9 cellular contexts compared by ENCODE assay signal in genomic region chr1:89781494-89782126, GRCh38. TPM values are rescaled to one million over a fixed set of nuclear protein-coding genes. Genes with fewer than 3 reads are reported as not detected.
DNase-seq lines count a peak whose midpoint lies in the region; ATAC-seq and TF ChIP-seq lines count a peak whose summit lies in the region.
"Had no signal": no experiment of that assay in that cellular context is flagged by ENCODE, and none has a peak within 500 bp of the region (broad histone marks: within the 10 kb centered on the region; RNA-seq: fewer than 3 reads in every experiment).

No MANE protein-coding gene starts in this region.

- H3K18ac ChIP-seq in trophoblast cell (ENCODE audit: low read length): no peak overlapping the region

- peak overlapping the region in 4 of 11 experiments; percentile 3 to 56 (median 30); a peak in 4 of 22 replicates for H3K27ac ChIP-seq in BLaER1 treated with 17β-estradiol and CSF1 and Interleukin-3, amounts not matched to agents 10 nM and 100 nM
- H3K27ac ChIP-seq in trophoblast cell (ENCODE audit: low read depth, low read length): no peak overlapping the region
- H3K27ac ChIP-seq in substantia nigra (ENCODE audit: low read depth, low read length, poor library complexity, severe bottlenecking): no peak overlapping the region
- H3K27ac ChIP-seq: SJCRH30 had no signal

- no peaks in the 10 kb centered on the region for H4K20me1 ChIP-seq in BLaER1 treated with 17β-estradiol and CSF1 and Interleukin-3, amounts not matched to agents 10 nM and 100 nM

- H3K27ac Mint-ChIP-seq in T-helper 17 cell (peak overlapping the region; percentile 74), progenitor cell of endocrine pancreas (no peak overlapping the region)

- H3K27me3 ChIP-seq in BLaER1 treated with 17β-estradiol and CSF1 and Interleukin-3, amounts not matched to agents 10 nM and 100 nM: no peaks in the 10 kb centered on the region
- no peaks in the 10 kb centered on the region for H3K27me3 ChIP-seq in trophoblast cell (ENCODE audit: insufficient read depth, low read length)
- H3K27me3 ChIP-seq: SJCRH30 had no signal

- peaks cover 0 to 6% (median 0%) of the 10 kb centered on the region in 11 experiments; a peak in 2 of 22 replicates for H3K9me3 ChIP-seq in BLaER1 treated with 17β-estradiol and CSF1 and Interleukin-3, amounts not matched to agents 10 nM and 100 nM (replicated peaks in 1 of 11)
- H3K9me3 ChIP-seq in T-helper 17 cell (ENCODE audit: control insufficient read depth, low read length, poor library complexity, severe bottlenecking) (no peaks in the 10 kb centered on the region), trophoblast cell (ENCODE audit: insufficient read depth, low read depth, low read length) (no peaks in the 10 kb centered on the region)
- H3K9me3 ChIP-seq: SJCRH30 had no signal

- H4K91ac ChIP-seq in trophoblast cell (ENCODE audit: low read depth, low read length): no peak overlapping the region

- H3K4me3 ChIP-seq in BLaER1 treated with 17β-estradiol and CSF1 and Interleukin-3, amounts not matched to agents 10 nM and 100 nM: no peak overlapping the region; a peak in 1 of 20 replicates
- no peak overlapping the region for H3K4me3 ChIP-seq in trophoblast cell (ENCODE audit: low read depth, low read length)
- H3K4me3 ChIP-seq: SJCRH30 had no signal

- no peak overlapping the region for H4K12ac ChIP-seq in trophoblast cell (ENCODE audit: low read depth, low read length)

- H2BK12ac ChIP-seq in trophoblast cell (ENCODE audit: low read length): no peak overlapping the region

- peak overlapping the region; percentile 27 to 79 (median 63) for H3K4me2 ChIP-seq in BLaER1 treated with 17β-estradiol and CSF1 and Interleukin-3, amounts not matched to agents 10 nM and 100 nM
- no peak overlapping the region for H3K4me2 ChIP-seq in trophoblast cell (ENCODE audit: low read length)

- no peak overlapping the region for H2AFZ ChIP-seq in trophoblast cell (ENCODE audit: insufficient read depth, low read length, poor library complexity)

- no CpG with 5 or more reads among the region's 4 CpGs for WGBS in trophoblast cell (ENCODE audit: extremely low coverage, insufficient coverage, insufficient read length)

- H2BK120ac ChIP-seq in trophoblast cell (ENCODE audit: insufficient read depth, low read length, poor library complexity): no peak overlapping the region

- no peak overlapping the region for H2AK5ac ChIP-seq in trophoblast cell (ENCODE audit: low read length)

- H3K27me3 Mint-ChIP-seq in T-helper 17 cell (no peaks in the 10 kb centered on the region), progenitor cell of endocrine pancreas (peaks cover 3% of the 10 kb centered on the region)

- no peaks in the 10 kb centered on the region for H3K79me1 ChIP-seq in trophoblast cell (ENCODE audit: low read length)

- H3K23ac ChIP-seq in trophoblast cell (ENCODE audit: low read length): no peak overlapping the region

- no peak overlapping the region for H2BK5ac ChIP-seq in trophoblast cell (ENCODE audit: low read depth, low read length, poor library complexity)

- no peak overlapping the region for H4K8ac ChIP-seq in trophoblast cell (ENCODE audit: low read depth, low read length)

- H3K4me1 Mint-ChIP-seq in T-helper 17 cell: peaks cover 25% of the 10 kb centered on the region
- no peaks in the 10 kb centered on the region for H3K4me1 Mint-ChIP-seq in progenitor cell of endocrine pancreas (ENCODE audit: low read depth)

- H3K36me3 ChIP-seq in BLaER1 treated with 17β-estradiol and CSF1 and Interleukin-3, amounts not matched to agents 10 nM and 100 nM: no peaks in the 10 kb centered on the region
- H3K36me3 ChIP-seq in trophoblast cell (ENCODE audit: control insufficient read depth in 1 of 2, insufficient read depth in 2 of 2, low read length in 2 of 2): no peaks in the 10 kb centered on the region
- H3K36me3 ChIP-seq: SJCRH30 had no signal

- H3K36me3 Mint-ChIP-seq in T-helper 17 cell (ENCODE audit: low read depth) (no peaks in the 10 kb centered on the region), progenitor cell of endocrine pancreas (ENCODE audit: insufficient read depth) (no peaks in the 10 kb centered on the region)

- peaks cover 11 to 19% (median 17%) of the 10 kb centered on the region in 10 experiments for H3K4me1 ChIP-seq in BLaER1 treated with 17β-estradiol and CSF1 and Interleukin-3, amounts not matched to agents 10 nM and 100 nM
- H3K4me1 ChIP-seq in trophoblast cell (ENCODE audit: control insufficient read depth in 1 of 2, insufficient read depth in 2 of 2, low read length in 2 of 2): no peaks in the 10 kb centered on the region
- H3K4me1 ChIP-seq: SJCRH30 had no signal

- peak overlapping the region; percentile 45 for H3K4me3 Mint-ChIP-seq in T-helper 17 cell
- H3K4me3 Mint-ChIP-seq in progenitor cell of endocrine pancreas (ENCODE audit: low read depth): no peak overlapping the region

- DNase-seq in T-helper 17 cell: peak in 2 of 3 donors; percentile 34 to 49
- peak; percentile 45 for DNase-seq in effector CD4-positive, alpha-beta T cell
- DNase-seq in progenitor cell of endocrine pancreas (ENCODE audit: low spot score, unreplicated experiment): no peak
- no peak for DNase-seq in trophoblast cell
- DNase-seq in substantia nigra (lab: John Stamatoyannopoulos, UW): no peak
- no peak for DNase-seq in NCI-H446 (lab: John Stamatoyannopoulos, UW)
- DNase-seq: SJCRH30 had no signal

- no peak overlapping the region for H3K14ac ChIP-seq in trophoblast cell (ENCODE audit: low read length)

- no peaks in the 10 kb centered on the region for H3K79me2 ChIP-seq in trophoblast cell (ENCODE audit: control insufficient read depth, insufficient read depth, low read length, poor library complexity)

- peak overlapping the region in 4 of 11 experiments; percentile 20 to 63 (median 46); a peak in 6 of 22 replicates for H3K9ac ChIP-seq in BLaER1 treated with 17β-estradiol and CSF1 and Interleukin-3, amounts not matched to agents 10 nM and 100 nM
- H3K9ac ChIP-seq in trophoblast cell (ENCODE audit: low read length): no peak overlapping the region

- H3K9me3 Mint-ChIP-seq in progenitor cell of endocrine pancreas (ENCODE audit: low read depth): no peaks in the 10 kb centered on the region

- peak; percentile 82 for ATAC-seq in GM21723 (IDR thresholded peaks at IDR 0.05; ENCODE audit: unreplicated experiment)
- ATAC-seq in T-helper 17 cell: peak; percentile 82

- no peak overlapping the region for H3K4ac ChIP-seq in trophoblast cell (ENCODE audit: low read depth, low read length)

- no peak for TF ChIP-seq CTCF in progenitor cell of endocrine pancreas (IDR thresholded peaks at IDR 0.05; ENCODE audit: unreplicated experiment)

RNA-seq across cellular contexts. Expression of gene LRRC8D, which starts 39.2 kb away (rescaled TPM):
- total RNA-seq in T-helper 17 cell (10 to 100 TPM; 28.3 to 33.5 TPM), progenitor cell of endocrine pancreas (41.2 and 42.1 TPM in 2 replicates)
- 33.4 and 34.4 TPM in 2 replicates for polyA plus RNA-seq in trophoblast cell (2013)

Comparison
In these comparisons a context has a peak if more than half of its experiments do, and no peak if none do; other contexts are left out.
1. DNase-seq: peak in T-helper 17 cell (2 of 3) and effector CD4-positive, alpha-beta T cell (single experiment); none in progenitor cell of endocrine pancreas (single experiment), trophoblast cell (0 of 2), substantia nigra (0 of 49) and NCI-H446 (0 of 2).